In the genomic region with DNA sequence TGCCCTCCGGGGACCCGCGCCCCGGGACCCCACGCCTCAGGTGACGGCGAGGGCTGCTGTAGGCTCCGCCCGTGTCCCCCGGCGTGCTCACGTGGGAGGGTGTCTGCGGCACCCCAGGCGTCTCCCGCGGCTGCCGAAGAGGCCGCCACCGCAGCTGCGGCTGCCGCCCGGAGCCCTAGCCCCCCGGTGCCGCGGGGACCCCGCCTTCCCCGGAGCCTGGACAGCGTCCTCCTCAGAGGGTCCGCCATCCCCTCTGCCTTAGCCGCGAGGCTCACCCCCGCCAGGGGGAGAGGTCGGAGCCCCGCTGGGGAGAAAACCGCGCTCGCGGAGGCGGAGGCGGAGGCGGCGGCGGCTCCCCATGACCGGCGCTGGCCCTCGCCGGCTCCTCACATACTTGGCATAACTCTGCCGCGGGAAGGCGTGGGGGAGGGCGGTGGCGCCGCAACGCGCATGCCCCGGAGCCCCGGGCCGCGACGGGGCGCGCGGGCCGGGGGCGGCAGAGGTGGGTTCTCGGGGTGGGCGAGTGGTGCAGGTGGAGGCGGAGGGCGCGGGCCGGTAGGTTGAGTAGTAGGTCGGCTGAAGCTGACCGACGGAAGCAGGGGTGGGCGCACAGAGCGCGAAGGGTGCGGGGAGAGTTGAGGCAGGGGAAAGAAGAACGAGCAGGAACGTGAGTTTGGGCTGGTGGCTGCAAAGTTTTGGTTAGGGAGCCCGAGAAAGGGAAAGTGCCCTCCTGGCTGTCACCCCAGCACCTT, we compare ENCODE assay signal across 1 cellular context.
TF ChIP-seq lines count a peak whose summit lies in the region.

No MANE protein-coding gene starts in this region.

TF ChIP-seq in WTC11, 78 proteins besides CTCF, POLR2A, EP300 and RAD21 (continued from another document):
- no peak for TF ChIP-seq AR (CRISPR knock-in tag; IDR thresholded peaks at IDR 0.05)
